In genomic region chr7:101165958-101166602, GRCh38 we compare ENCODE assay signal across 8 cellular contexts. TPM values are rescaled to one million over a fixed set of nuclear protein-coding genes. Genes with fewer than 3 reads are reported as not detected.
DNase-seq lines count a peak whose midpoint lies in the region; ATAC-seq and TF ChIP-seq lines count a peak whose summit lies in the region.

No MANE protein-coding gene starts in this region.

- no peak for TF ChIP-seq CTCF in fibroblast of villous mesenchyme (IDR thresholded peaks at IDR 0.05; ENCODE audit: insufficient read depth, low read depth, low read length)

- H3K4me1 Mint-ChIP-seq in activated naive CD4-positive, alpha-beta T cell treated with anti-CD3 and anti-CD28 coated beads, Interleukin-2, amount 10 ng/mL, durations not matched to agents 7 days and 5 days, result peaks cover 58% of the 10 kb centered on the region
- peaks cover 77% of the 10 kb centered on the region for H3K4me1 Mint-ChIP-seq in stimulated activated naive CD8-positive, alpha-beta T cell treated with anti-CD3 and anti-CD28 coated beads, Interleukin-15, amount 100 ng/mL, for 72 hours

- peak overlapping the region; percentile 47 for H3K4me3 ChIP-seq in fibroblast of villous mesenchyme (ENCODE audit: low read depth, low read length)

- peaks cover 5% of the 10 kb centered on the region for H3K36me3 Mint-ChIP-seq in activated naive CD4-positive, alpha-beta T cell treated with anti-CD3 and anti-CD28 coated beads, Interleukin-2, amount 10 ng/mL, durations not matched to agents 7 days and 5 days

- DNase-seq in activated naive CD4-positive, alpha-beta T cell treated with anti-CD3 and anti-CD28 coated beads, Interleukin-2, amount 10 ng/mL, durations not matched to agents 7 days and 5 days, result no peak
- DNase-seq in activated naive CD4-positive, alpha-beta T cell treated with anti-CD3 and anti-CD28 coated beads, Interleukin-2, amount 50 U/mL, for 16 hours, result no peak
- DNase-seq in fibroblast of villous mesenchyme (ENCODE audit: low read depth) (no peak), foreskin melanocyte (no peak)
- peak in 1 of 2 donors; percentile 13 for DNase-seq in stimulated activated naive CD8-positive, alpha-beta T cell treated with anti-CD3 and anti-CD28 coated beads, Interleukin-15, amount 100 ng/mL, for 72 hours

- CTCF ChIA-PET in activated naive CD4-positive, alpha-beta T cell treated with anti-CD3 and anti-CD28 coated beads, Interleukin-2, amount 10 ng/mL, durations not matched to agents 7 days and 5 days (lab: Charles Lee), result interaction anchor here (1.0 to 1.6 kb wide), 2 partner anchors 22 to 24 kb away, joined by 4 to 6 read pairs; no protein-coding TSS in a partner anchor

- H3K27me3 Mint-ChIP-seq in activated naive CD4-positive, alpha-beta T cell treated with anti-CD3 and anti-CD28 coated beads, Interleukin-2, amount 10 ng/mL, durations not matched to agents 7 days and 5 days, result peaks cover 96% of the 10 kb centered on the region
- peaks cover 98% of the 10 kb centered on the region for H3K27me3 Mint-ChIP-seq in stimulated activated naive CD8-positive, alpha-beta T cell treated with anti-CD3 and anti-CD28 coated beads, Interleukin-15, amount 100 ng/mL, for 72 hours

- no peaks in the 10 kb centered on the region for H3K9me3 Mint-ChIP-seq in activated naive CD4-positive, alpha-beta T cell treated with anti-CD3 and anti-CD28 coated beads, Interleukin-2, amount 10 ng/mL, durations not matched to agents 7 days and 5 days
- H3K9me3 Mint-ChIP-seq in stimulated activated naive CD8-positive, alpha-beta T cell treated with anti-CD3 and anti-CD28 coated beads, Interleukin-15, amount 100 ng/mL, for 72 hours, result no peaks in the 10 kb centered on the region

- ATAC-seq in SK-N-SH treated with all-trans-retinoic acid at 6 μM for 48 hours (peak; percentile 1; the same call in 2 of the 3 replicates), GM19324 (IDR thresholded peaks at IDR 0.05; ENCODE audit: low FRiP score, unreplicated experiment) (no peak), GM18520 (IDR thresholded peaks at IDR 0.05; ENCODE audit: unreplicated experiment) (no peak)
- ATAC-seq in stimulated activated naive CD8-positive, alpha-beta T cell treated with anti-CD3 and anti-CD28 coated beads, Interleukin-15, amount 100 ng/mL, for 72 hours, result no peak

- peak overlapping the region; percentile 63 for H3K4me3 Mint-ChIP-seq in activated naive CD4-positive, alpha-beta T cell treated with anti-CD3 and anti-CD28 coated beads, Interleukin-2, amount 10 ng/mL, durations not matched to agents 7 days and 5 days
- peak overlapping the region; percentile 92 to 96 for H3K4me3 Mint-ChIP-seq in stimulated activated naive CD8-positive, alpha-beta T cell treated with anti-CD3 and anti-CD28 coated beads, Interleukin-15, amount 100 ng/mL, for 72 hours

- H3K27ac Mint-ChIP-seq in activated naive CD4-positive, alpha-beta T cell treated with anti-CD3 and anti-CD28 coated beads, Interleukin-2, amount 10 ng/mL, durations not matched to agents 7 days and 5 days, result peak overlapping the region; percentile 35
- no peak overlapping the region for H3K27ac Mint-ChIP-seq in stimulated activated naive CD8-positive, alpha-beta T cell treated with anti-CD3 and anti-CD28 coated beads, Interleukin-15, amount 100 ng/mL, for 72 hours

TF ChIP-seq in SK-N-SH treated with all-trans-retinoic acid at 6 μM for 48 hours, 23 proteins besides CTCF, POLR2A, EP300 and RAD21:
- TF ChIP-seq, protein P1, sequence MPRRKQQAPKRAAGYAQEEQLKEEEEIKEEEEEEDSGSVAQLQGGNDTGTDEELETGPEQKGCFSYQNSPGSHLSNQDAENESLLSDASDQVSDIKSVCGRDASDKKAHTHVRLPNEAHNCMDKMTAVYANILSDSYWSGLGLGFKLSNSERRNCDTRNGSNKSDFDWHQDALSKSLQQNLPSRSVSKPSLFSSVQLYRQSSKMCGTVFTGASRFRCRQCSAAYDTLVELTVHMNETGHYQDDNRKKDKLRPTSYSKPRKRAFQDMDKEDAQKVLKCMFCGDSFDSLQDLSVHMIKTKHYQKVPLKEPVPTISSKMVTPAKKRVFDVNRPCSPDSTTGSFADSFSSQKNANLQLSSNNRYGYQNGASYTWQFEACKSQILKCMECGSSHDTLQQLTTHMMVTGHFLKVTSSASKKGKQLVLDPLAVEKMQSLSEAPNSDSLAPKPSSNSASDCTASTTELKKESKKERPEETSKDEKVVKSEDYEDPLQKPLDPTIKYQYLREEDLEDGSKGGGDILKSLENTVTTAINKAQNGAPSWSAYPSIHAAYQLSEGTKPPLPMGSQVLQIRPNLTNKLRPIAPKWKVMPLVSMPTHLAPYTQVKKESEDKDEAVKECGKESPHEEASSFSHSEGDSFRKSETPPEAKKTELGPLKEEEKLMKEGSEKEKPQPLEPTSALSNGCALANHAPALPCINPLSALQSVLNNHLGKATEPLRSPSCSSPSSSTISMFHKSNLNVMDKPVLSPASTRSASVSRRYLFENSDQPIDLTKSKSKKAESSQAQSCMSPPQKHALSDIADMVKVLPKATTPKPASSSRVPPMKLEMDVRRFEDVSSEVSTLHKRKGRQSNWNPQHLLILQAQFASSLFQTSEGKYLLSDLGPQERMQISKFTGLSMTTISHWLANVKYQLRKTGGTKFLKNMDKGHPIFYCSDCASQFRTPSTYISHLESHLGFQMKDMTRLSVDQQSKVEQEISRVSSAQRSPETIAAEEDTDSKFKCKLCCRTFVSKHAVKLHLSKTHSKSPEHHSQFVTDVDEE (CRISPR knock-in tag; IDR thresholded peaks at IDR 0.05), result 0 out of 2 replicates have a peak, but pooled peaks have one; percentile 39
- no peak for TF ChIP-seq ZNF70 (CRISPR knock-in tag; IDR thresholded peaks at IDR 0.05)

RNA-seq across cellular contexts. Expression of gene VGF, which starts 0.7 kb away (rescaled TPM):
- under 0.01 TPM in 1 of 2 replicates, not detected in the other for total RNA-seq in fibroblast of villous mesenchyme

RNA-seq across cellular contexts. Expression of gene AP1S1, which starts 11.8 kb away (rescaled TPM):
- total RNA-seq in fibroblast of villous mesenchyme, result 129 and 154 TPM in 2 replicates

RNA-seq across cellular contexts. Expression of gene NAT16, which starts 14.0 kb away (rescaled TPM):
- not detected in 2 replicates for total RNA-seq in fibroblast of villous mesenchyme

RNA-seq across cellular contexts. Expression of gene MOGAT3, which starts 34.8 kb away (rescaled TPM):
- not detected in 2 replicates for total RNA-seq in fibroblast of villous mesenchyme

RNA-seq across cellular contexts. Expression of gene SERPINE1, which starts 39.2 kb away (rescaled TPM):
- total RNA-seq in fibroblast of villous mesenchyme, result 700 and 921 TPM in 2 replicates
